In genomic region chr9:111896942-111897830, GRCh38 we compare ENCODE assay signal across 1 cellular context.
A peak's percentile ranks its signal among the peaks of the same experiment; 100 is the strongest.
TF ChIP-seq lines count a peak whose summit lies in the region.

No MANE protein-coding gene starts in this region.

TF ChIP-seq in A549, 52 proteins besides CTCF, POLR2A, EP300 and RAD21 (continued from another document):
- peak; percentile 2; the same call in 1 of the 2 replicates for TF ChIP-seq E2F6 (IDR thresholded peaks at IDR 0.05; ENCODE audit: borderline replicate concordance, low read depth)
